Comparison of ENCODE assay signal across 17 cellular contexts in genomic region chr4:187618701-187619278, GRCh38.
DNase-seq lines count a peak whose midpoint lies in the region; ATAC-seq and TF ChIP-seq lines count a peak whose summit lies in the region.
"Had no signal": no experiment of that assay in that cellular context is flagged by ENCODE, and none has a peak within 500 bp of the region (broad histone marks: within the 10 kb centered on the region; RNA-seq: fewer than 3 reads in every experiment).

No MANE protein-coding gene starts in this region.

- intact Hi-C loops in A673 (cut with micrococcal nuclease; ENCODE audit: unreplicated experiment): loop anchor here (10.0 kb wide), 1 partner anchor 734 kb away; no protein-coding TSS in a partner anchor

- H3K9me3 ChIP-seq in A673 (ENCODE audit: low read depth, low read length, poor library complexity, severe bottlenecking): peaks cover 4% of the 10 kb centered on the region
- H3K9me3 ChIP-seq: uterus had no signal

- no peak for ATAC-seq in effector memory CD8-positive, alpha-beta T cell (replicated peaks)

- peak overlapping the region; percentile 86 for H3K27ac ChIP-seq in A673 (ENCODE audit: low read depth, low read length, poor library complexity, severe bottlenecking)
- H3K27ac ChIP-seq: uterus had no signal

- no peaks in the 10 kb centered on the region for H3K36me3 ChIP-seq in A673 (ENCODE audit: insufficient read depth, low read length, poor library complexity, severe bottlenecking)
- H3K36me3 ChIP-seq: uterus had no signal

- no peaks in the 10 kb centered on the region for H3K27me3 ChIP-seq in A673 (replicated peaks; ENCODE audit: insufficient read depth, low read depth, low read length, poor library complexity)
- H3K27me3 ChIP-seq: uterus had no signal

- POLR2A ChIA-PET in A673 (lab: Charles Lee; ENCODE audit: low non-redundant PET): interaction anchor here (0.8 kb wide), 1 partner anchor 742 kb away, joined by 3 read pairs; no protein-coding TSS in a partner anchor

- H3K27ac Mint-ChIP-seq in glutamatergic neuron (ENCODE audit: unreplicated experiment): no peak overlapping the region
- H3K27ac Mint-ChIP-seq in effector memory CD8-positive, alpha-beta T cell: no peak overlapping the region
- H3K27ac Mint-ChIP-seq: activated CD4-positive, alpha-beta T cell treated with anti-CD3 and anti-CD28 coated beads, Interleukin-2, amount 10 ng/mL, durations not matched to agents 24 days and 14 days; activated T-helper 1 cell treated with anti-CD3 and anti-CD28 coated beads, Interleukin-12 subunit alpha, Interleukin-12 subunit beta, Interleukin-2, Interleukin-4 antibody, amounts not matched to agents 30 ng/mL and 10 ng/mL and 1 ng/mL, durations not matched to agents 14 hours and 24 hours and 36 hours; B cell; memory B cell; progenitor cell of endocrine pancreas; T-helper 1 cell treated with Interleukin-12 subunit alpha and Interleukin-12 subunit beta and Interleukin-4 antibody, amounts not matched to agents 30 μg/mL and 1 μg/mL, for 36 hours had no signal

- H3K4me1 ChIP-seq in A673 (ENCODE audit: insufficient read depth, low read length, poor library complexity, severe bottlenecking): peaks cover 47% of the 10 kb centered on the region
- H3K4me1 ChIP-seq: uterus had no signal

- H3K4me1 Mint-ChIP-seq in glutamatergic neuron (ENCODE audit: low read depth, unreplicated experiment): no peaks in the 10 kb centered on the region
- H3K4me1 Mint-ChIP-seq in effector memory CD8-positive, alpha-beta T cell (ENCODE audit: low read depth in 2 of 2): no peaks in the 10 kb centered on the region
- H3K4me1 Mint-ChIP-seq: activated CD4-positive, alpha-beta T cell treated with anti-CD3 and anti-CD28 coated beads, Interleukin-2, amount 10 ng/mL, durations not matched to agents 24 days and 14 days; B cell; memory B cell had no signal

- peaks cover 2% of the 10 kb centered on the region for H3K27me3 Mint-ChIP-seq in glutamatergic neuron (ENCODE audit: unreplicated experiment)
- H3K27me3 Mint-ChIP-seq in effector memory CD8-positive, alpha-beta T cell: no peaks in the 10 kb centered on the region
- H3K27me3 Mint-ChIP-seq: activated CD4-positive, alpha-beta T cell treated with anti-CD3 and anti-CD28 coated beads, Interleukin-2, amount 10 ng/mL, durations not matched to agents 24 days and 14 days; B cell; memory B cell; progenitor cell of endocrine pancreas had no signal

- TF ChIP-seq CTCF in A673 (conservative IDR thresholded peaks at IDR 0.05; ENCODE audit: low read depth, low read length) (no peak), glutamatergic neuron (IDR thresholded peaks at IDR 0.05; ENCODE audit: partially characterized antibody, unreplicated experiment) (no peak)

- no peaks in the 10 kb centered on the region for H3K36me3 Mint-ChIP-seq in glutamatergic neuron (ENCODE audit: unreplicated experiment)
- no peaks in the 10 kb centered on the region for H3K36me3 Mint-ChIP-seq in effector memory CD8-positive, alpha-beta T cell (ENCODE audit: insufficient read depth)
- H3K36me3 Mint-ChIP-seq: memory B cell had no signal

- BruUV-seq in A673 (replicated peaks; lab: Mats Ljungman, UMichigan): no TSS peak

- DNase-seq in A673 (ENCODE audit: low spot score) (peak; percentile 94), H4 (ENCODE audit: low spot score) (peak; percentile 76), fibroblast of gingiva (ENCODE audit: low read depth) (peak; percentile 21), glutamatergic neuron (no peak), GM19240 (ENCODE audit: insufficient read length, low spot score) (no peak)
- no peak for DNase-seq in effector memory CD8-positive, alpha-beta T cell
- no peak for DNase-seq in stimulated activated CD4-positive, alpha-beta T cell treated with anti-CD3 and anti-CD28 coated beads, Interleukin-2, amount 100 ng/mL, for 48 hours
- DNase-seq: activated CD4-positive, alpha-beta T cell treated with anti-CD3 and anti-CD28 coated beads, Interleukin-2, amount 10 ng/mL, durations not matched to agents 24 days and 14 days; GF-D8; NCI-H187 treated with DMSO at 0.1 percent for 48 hours; uterus had no signal

- CTCF ChIA-PET in A673 (lab: Charles Lee): interaction anchor here (1.4 kb wide), 1 partner anchor 12 kb away, joined by 3 read pairs; no protein-coding TSS in a partner anchor

- H3K9me3 Mint-ChIP-seq in glutamatergic neuron (ENCODE audit: unreplicated experiment): no peaks in the 10 kb centered on the region
- H3K9me3 Mint-ChIP-seq in effector memory CD8-positive, alpha-beta T cell: peaks cover 0 to 4% of the 10 kb centered on the region in 2 donors
- H3K9me3 Mint-ChIP-seq: activated CD4-positive, alpha-beta T cell treated with anti-CD3 and anti-CD28 coated beads, Interleukin-2, amount 10 ng/mL, durations not matched to agents 24 days and 14 days; activated T-helper 1 cell treated with anti-CD3 and anti-CD28 coated beads, Interleukin-12 subunit alpha, Interleukin-12 subunit beta, Interleukin-2, Interleukin-4 antibody, amounts not matched to agents 30 ng/mL and 10 ng/mL and 1 ng/mL, durations not matched to agents 14 hours and 24 hours and 36 hours; T-helper 1 cell treated with Interleukin-12 subunit alpha and Interleukin-12 subunit beta and Interleukin-4 antibody, amounts not matched to agents 30 μg/mL and 1 μg/mL, for 36 hours had no signal

- no peak overlapping the region for H3K4me3 Mint-ChIP-seq in glutamatergic neuron (ENCODE audit: unreplicated experiment)
- H3K4me3 Mint-ChIP-seq in effector memory CD8-positive, alpha-beta T cell: no peak overlapping the region
- H3K4me3 Mint-ChIP-seq: activated CD4-positive, alpha-beta T cell treated with anti-CD3 and anti-CD28 coated beads, Interleukin-2, amount 10 ng/mL, durations not matched to agents 24 days and 14 days; activated T-helper 1 cell treated with anti-CD3 and anti-CD28 coated beads, Interleukin-12 subunit alpha, Interleukin-12 subunit beta, Interleukin-2, Interleukin-4 antibody, amounts not matched to agents 30 ng/mL and 10 ng/mL and 1 ng/mL, durations not matched to agents 14 hours and 24 hours and 36 hours; B cell; memory B cell; T-helper 1 cell treated with Interleukin-12 subunit alpha and Interleukin-12 subunit beta and Interleukin-4 antibody, amounts not matched to agents 30 μg/mL and 1 μg/mL, for 36 hours had no signal

- no peak overlapping the region for H3K4me3 ChIP-seq in A673 (ENCODE audit: low read depth, low read length, poor library complexity, severe bottlenecking)
- H3K4me3 ChIP-seq: uterus had no signal

TF ChIP-seq in PFSK-1, 5 proteins besides CTCF, POLR2A, EP300 and RAD21:
- TF ChIP-seq SIN3A (IDR thresholded peaks at IDR 0.05; ENCODE audit: borderline replicate concordance, insufficient read depth, low read length) (peak; percentile 54; the same call in 1 of the 2 replicates), TAF1 (IDR thresholded peaks at IDR 0.05; ENCODE audit: borderline replicate concordance, insufficient read depth, low read length) (no peak; the same call in 1 of the 2 replicates)

Comparison
In these comparisons a context has a peak if more than half of its experiments do, and no peak if none do; other contexts are left out.
1. DNase-seq: peak in A673 (single experiment), H4 (single experiment) and fibroblast of gingiva (single experiment); none in glutamatergic neuron (single experiment), effector memory CD8-positive, alpha-beta T cell (0 of 3), stimulated activated CD4-positive, alpha-beta T cell treated with anti-CD3 and anti-CD28 coated beads, Interleukin-2, amount 100 ng/mL, for 48 hours (0 of 2) and GM19240 (single experiment).